In genomic region chr3:136959599-136959998, GRCh38 we compare ENCODE assay signal across 1 cellular context.
TF ChIP-seq lines count a peak whose summit lies in the region.

No MANE protein-coding gene starts in this region.

TF ChIP-seq in SK-N-SH treated with all-trans-retinoic acid at 6 μM for 48 hours, 23 proteins besides CTCF, POLR2A, EP300 and RAD21 (continued from another document):
- no peak for TF ChIP-seq PATZ1 (CRISPR knock-in tag; IDR thresholded peaks at IDR 0.05; ENCODE audit: borderline replicate concordance)
- TF ChIP-seq SNAI2 (CRISPR knock-in tag; IDR thresholded peaks at IDR 0.05): no peak
- no peak for TF ChIP-seq ZNF70 (CRISPR knock-in tag; IDR thresholded peaks at IDR 0.05)
- no peak for TF ChIP-seq RARB (CRISPR knock-in tag; IDR thresholded peaks at IDR 0.05)
- no peak for TF ChIP-seq ZFP3 (CRISPR knock-in tag; IDR thresholded peaks at IDR 0.05)
- TF ChIP-seq ESRRG (CRISPR knock-in tag; IDR thresholded peaks at IDR 0.05): no peak
- no peak for TF ChIP-seq ZNF8 (CRISPR knock-in tag; IDR thresholded peaks at IDR 0.05)
- no peak for TF ChIP-seq PPARA (CRISPR knock-in tag; IDR thresholded peaks at IDR 0.05; ENCODE audit: borderline replicate concordance)
- no peak for TF ChIP-seq CSRNP3 (CRISPR knock-in tag; IDR thresholded peaks at IDR 0.05)
- no peak for TF ChIP-seq OSR1 (CRISPR knock-in tag; IDR thresholded peaks at IDR 0.05)
- TF ChIP-seq ZC3H10 (CRISPR knock-in tag; IDR thresholded peaks at IDR 0.05): no peak
- no peak for TF ChIP-seq CSDC2 (CRISPR knock-in tag; IDR thresholded peaks at IDR 0.05)
